In genomic region chr17:79932446-79932845, GRCh38 we compare ENCODE assay signal across 25 cellular contexts.
DNase-seq lines count a peak whose midpoint lies in the region; ATAC-seq and TF ChIP-seq lines count a peak whose summit lies in the region.
"Had no signal": no experiment of that assay in that cellular context is flagged by ENCODE, and none has a peak within 500 bp of the region (broad histone marks: within the 10 kb centered on the region; RNA-seq: fewer than 3 reads in every experiment).

No MANE protein-coding gene starts in this region.

- H3K79me2 ChIP-seq in OCI-LY3 (ENCODE audit: low read length) = peaks cover 28% of the 10 kb centered on the region

- H3K4me1 Mint-ChIP-seq in MCF 10A (ENCODE audit: insufficient read depth, unreplicated experiment) (peaks cover 18% of the 10 kb centered on the region), glutamatergic neuron (ENCODE audit: low read depth, unreplicated experiment) (peaks cover 11% of the 10 kb centered on the region), immature natural killer cell (peaks cover 27 to 30% of the 10 kb centered on the region in 2 donors)
- H3K4me1 Mint-ChIP-seq in stimulated activated memory B cell treated with anti-CD40 and anti-IgM and Interleukin-4, amounts not matched to agents 10 μg/mL and 1 μg/mL and 100 μg/mL, for 72 hours = peaks cover 92% of the 10 kb centered on the region

- H3K4me3 Mint-ChIP-seq in MCF 10A (ENCODE audit: unreplicated experiment) (no peak overlapping the region), glutamatergic neuron (ENCODE audit: unreplicated experiment) (peak overlapping the region; percentile 17), immature natural killer cell (no peak overlapping the region)
- H3K4me3 Mint-ChIP-seq in stimulated activated memory B cell treated with anti-CD40 and anti-IgM and Interleukin-4, amounts not matched to agents 10 μg/mL and 1 μg/mL and 100 μg/mL, for 72 hours = no peak overlapping the region
- H3K4me3 Mint-ChIP-seq: activated CD4-positive, alpha-beta T cell treated with anti-CD3 and anti-CD28 coated beads, Interleukin-2, amount 10 ng/mL, durations not matched to agents 24 days and 14 days; activated naive CD8-positive, alpha-beta T cell treated with anti-CD3 and anti-CD28 coated beads, Interleukin-2, amount 50 U/mL, for 24 hours; activated T-cell treated with anti-CD3 and anti-CD28 coated beads, Interleukin-2, amount 50 U/mL, for 4 hours had no signal

- H3K9me3 ChIP-seq in breast epithelium (no peaks in the 10 kb centered on the region), OCI-LY3 (ENCODE audit: insufficient read depth, low read length) (no peaks in the 10 kb centered on the region)
- H3K9me3 ChIP-seq: BE2C, gastroesophageal sphincter, left ventricle myocardium inferior, transverse colon had no signal

- no peak overlapping the region for H3K4me3 ChIP-seq in breast epithelium
- peak overlapping the region; percentile 79 for H3K4me3 ChIP-seq in OCI-LY3 (ENCODE audit: low read length)
- H3K4me3 ChIP-seq: gastroesophageal sphincter, left ventricle myocardium inferior, smooth muscle cell, transverse colon had no signal

- no peaks in the 10 kb centered on the region for H4K20me1 ChIP-seq in OCI-LY3 (ENCODE audit: insufficient read depth, low read length)

- no peak overlapping the region for H3K27ac Mint-ChIP-seq in MCF 10A (ENCODE audit: low read depth, unreplicated experiment)
- H3K27ac Mint-ChIP-seq in glutamatergic neuron (ENCODE audit: unreplicated experiment) = no peak overlapping the region
- peak overlapping the region; percentile 82 for H3K27ac Mint-ChIP-seq in stimulated activated memory B cell treated with anti-CD40 and anti-IgM and Interleukin-4, amounts not matched to agents 10 μg/mL and 1 μg/mL and 100 μg/mL, for 72 hours
- H3K27ac Mint-ChIP-seq in immature natural killer cell = no peak overlapping the region
- H3K27ac Mint-ChIP-seq: activated CD4-positive, alpha-beta T cell treated with anti-CD3 and anti-CD28 coated beads, Interleukin-2, amount 10 ng/mL, durations not matched to agents 24 days and 14 days had no signal

- peaks cover 39% of the 10 kb centered on the region for H3K36me3 Mint-ChIP-seq in MCF 10A (ENCODE audit: insufficient read depth, unreplicated experiment)
- H3K36me3 Mint-ChIP-seq in glutamatergic neuron (ENCODE audit: unreplicated experiment) = no peaks in the 10 kb centered on the region
- H3K36me3 Mint-ChIP-seq in stimulated activated memory B cell treated with anti-CD40 and anti-IgM and Interleukin-4, amounts not matched to agents 10 μg/mL and 1 μg/mL and 100 μg/mL, for 72 hours = no peaks in the 10 kb centered on the region
- no peaks in the 10 kb centered on the region for H3K36me3 Mint-ChIP-seq in immature natural killer cell

- no peak overlapping the region for H3K27ac ChIP-seq in breast epithelium
- H3K27ac ChIP-seq in OCI-LY3 (ENCODE audit: low read length) = peak overlapping the region; percentile 98
- H3K27ac ChIP-seq: gastroesophageal sphincter, left ventricle myocardium inferior had no signal

- no peak for ATAC-seq in stimulated activated memory B cell treated with anti-CD40 and anti-IgM and Interleukin-4, amounts not matched to agents 10 μg/mL and 1 μg/mL and 100 μg/mL, for 72 hours
- ATAC-seq in HG03469 (IDR thresholded peaks at IDR 0.05; ENCODE audit: unreplicated experiment) = no peak
- ATAC-seq: activated T-cell treated with anti-CD3 and anti-CD28 coated beads, Interleukin-2, amount 50 U/mL, for 4 hours; gastroesophageal sphincter; SK-N-SH treated with all-trans-retinoic acid at 6 μM for 48 hours had no signal

- H2AFZ ChIP-seq in OCI-LY3 (ENCODE audit: low read depth, low read length) = no peak overlapping the region

- peak overlapping the region; percentile 85 for H3K4me2 ChIP-seq in OCI-LY3 (ENCODE audit: low read length)
- H3K4me2 ChIP-seq: smooth muscle cell had no signal

- H3K9me3 Mint-ChIP-seq in MCF 10A (ENCODE audit: unreplicated experiment) = no peaks in the 10 kb centered on the region
- peaks cover 26% of the 10 kb centered on the region for H3K9me3 Mint-ChIP-seq in glutamatergic neuron (ENCODE audit: unreplicated experiment)
- H3K9me3 Mint-ChIP-seq in stimulated activated memory B cell treated with anti-CD40 and anti-IgM and Interleukin-4, amounts not matched to agents 10 μg/mL and 1 μg/mL and 100 μg/mL, for 72 hours = no peaks in the 10 kb centered on the region
- H3K9me3 Mint-ChIP-seq in immature natural killer cell = no peaks in the 10 kb centered on the region
- H3K9me3 Mint-ChIP-seq: activated CD4-positive, alpha-beta T cell treated with anti-CD3 and anti-CD28 coated beads, Interleukin-2, amount 10 ng/mL, durations not matched to agents 24 days and 14 days; activated naive CD8-positive, alpha-beta T cell treated with anti-CD3 and anti-CD28 coated beads, Interleukin-2, amount 50 U/mL, for 24 hours; activated T-cell treated with anti-CD3 and anti-CD28 coated beads, Interleukin-2, amount 50 U/mL, for 4 hours had no signal

- H3K4me1 ChIP-seq in breast epithelium = peaks cover 0 to 6% of the 10 kb centered on the region in 2 donors
- H3K4me1 ChIP-seq in OCI-LY3 (ENCODE audit: low read length) = peaks cover 96% of the 10 kb centered on the region

- TF ChIP-seq CTCF in MCF 10A (IDR thresholded peaks at IDR 0.05; ENCODE audit: unreplicated experiment) = no peak
- TF ChIP-seq CTCF in breast epithelium (IDR thresholded peaks at IDR 0.05) = no peak
- no peak for TF ChIP-seq CTCF in OCI-LY3 (IDR thresholded peaks at IDR 0.05; ENCODE audit: low read depth, low read length)
- TF ChIP-seq CTCF in glutamatergic neuron (IDR thresholded peaks at IDR 0.05; ENCODE audit: partially characterized antibody, unreplicated experiment) = no peak

- H3K27me3 Mint-ChIP-seq in MCF 10A (ENCODE audit: insufficient read depth, unreplicated experiment) (no peaks in the 10 kb centered on the region), glutamatergic neuron (ENCODE audit: unreplicated experiment) (peaks cover 29% of the 10 kb centered on the region), immature natural killer cell (ENCODE audit: low read depth in 3 of 3) (peaks cover 7 to 18% (median 8%) of the 10 kb centered on the region in 3 donors)
- peaks cover 10% of the 10 kb centered on the region for H3K27me3 Mint-ChIP-seq in stimulated activated memory B cell treated with anti-CD40 and anti-IgM and Interleukin-4, amounts not matched to agents 10 μg/mL and 1 μg/mL and 100 μg/mL, for 72 hours

- TSS peak; percentile 24 for BruUV-seq in MCF 10A (replicated peaks; lab: Mats Ljungman, UMichigan)

- H3K27me3 ChIP-seq in breast epithelium = peaks cover 0 to 38% of the 10 kb centered on the region in 2 donors
- no peaks in the 10 kb centered on the region for H3K27me3 ChIP-seq in OCI-LY3 (ENCODE audit: low read depth, low read length)

- intact Hi-C loops in MCF 10A (cut with micrococcal nuclease) = loop anchor here (5.0 kb wide), 1 partner anchor 60 kb away; no protein-coding TSS in a partner anchor
- intact Hi-C loops in breast epithelium (cut with DNase I; ENCODE audit: low total_unique reads) = no loop called here

- DNase-seq in MCF 10A (ENCODE audit: unreplicated experiment) (no peak), breast epithelium (ENCODE audit: low spot score in 2 of 2) (no peak), glutamatergic neuron (no peak), immature natural killer cell (no peak), NCI-H187 (lab: John Stamatoyannopoulos, UW) (no peak)
- DNase-seq: activated CD4-positive, alpha-beta T cell treated with anti-CD3 and anti-CD28 coated beads, Interleukin-2, amount 10 ng/mL, durations not matched to agents 24 days and 14 days; activated T-cell treated with anti-CD3 and anti-CD28 coated beads, Interleukin-2, amount 50 U/mL, for 4 hours; BE2C; DMS79; GF-D8; left ventricle myocardium inferior; NCI-H1092 treated with DMSO at 0.1 percent for 48 hours; NCI-H187 treated with DMSO at 0.1 percent for 48 hours; NCI-H526 treated with DMSO at 0.1 percent for 48 hours; occipital lobe; stimulated activated CD4-positive, alpha-beta T cell treated with anti-CD3 and anti-CD28 coated beads, Interleukin-1b, Interleukin-23, amount 100 ng/mL, for 48 hours; stimulated activated CD8-positive, alpha-beta memory T cell treated with anti-CD3 and anti-CD28 coated beads, Interleukin-4, amount 100 ng/mL, for 48 hours had no signal

- H3K9ac ChIP-seq in OCI-LY3 (ENCODE audit: low read length) = peak overlapping the region; percentile 97

- POLR2A ChIA-PET in MCF 10A (lab: Yijun Ruan, JAX) = interaction anchor here (0.7 to 1.2 kb wide), 3 partner anchors 11 to 58 kb away, joined by 3 to 6 read pairs (median 5); no protein-coding TSS in a partner anchor

- CTCF ChIA-PET in MCF 10A (lab: Yijun Ruan, JAX) = interaction anchor here (0.5 kb wide), 1 partner anchor 34 kb away, joined by 4 read pairs; no protein-coding TSS in a partner anchor

- TF ChIP-seq POLR2A in breast epithelium (IDR thresholded peaks at IDR 0.05) = no peak

- H3K36me3 ChIP-seq in breast epithelium (no peaks in the 10 kb centered on the region), OCI-LY3 (replicated peaks; ENCODE audit: low read depth, low read length) (peaks cover 6% of the 10 kb centered on the region)
- H3K36me3 ChIP-seq: BE2C, gastroesophageal sphincter, left ventricle myocardium inferior, transverse colon had no signal
